In the genomic region with DNA sequence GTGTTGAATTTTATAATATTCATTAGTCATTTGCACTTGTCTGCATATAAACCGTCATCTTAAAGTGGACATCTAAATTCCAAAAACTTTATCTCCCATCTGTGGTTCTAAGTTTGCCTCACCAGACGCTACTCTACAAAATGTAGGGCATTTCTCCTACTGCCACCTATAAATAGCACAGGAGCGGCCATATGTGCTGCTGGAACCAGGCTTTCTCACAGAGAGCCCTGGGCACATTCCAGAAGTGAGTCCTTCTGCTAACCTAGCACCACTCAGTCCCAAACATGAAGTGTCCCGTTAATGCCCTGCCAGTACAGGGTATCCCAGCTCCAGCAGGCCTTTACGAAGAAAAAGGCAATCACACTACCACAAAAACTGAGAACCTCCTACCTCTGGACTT, we compare ENCODE assay signal across 25 cellular contexts.
A peak's percentile ranks its signal among the peaks of the same experiment; 100 is the strongest.
DNase-seq lines count a peak whose midpoint lies in the region; ATAC-seq, FAIRE-seq and TF ChIP-seq lines count a peak whose summit lies in the region.
"Had no signal": no experiment of that assay in that cellular context is flagged by ENCODE, and none has a peak within 500 bp of the region (broad histone marks: within the 10 kb centered on the region; RNA-seq: fewer than 3 reads in every experiment).

No MANE protein-coding gene starts in this region.

- no peak for TF ChIP-seq POLR2A in heart left ventricle (IDR thresholded peaks at IDR 0.05)

- H3K9me3 ChIP-seq in right atrium auricular region (no peaks in the 10 kb centered on the region), heart left ventricle (no peaks in the 10 kb centered on the region), upper lobe of right lung (no peaks in the 10 kb centered on the region), small intestine (ENCODE audit: control insufficient read depth, low read depth) (no peaks in the 10 kb centered on the region)
- H3K9me3 ChIP-seq: adrenal gland, SJCRH30 had no signal

- peak overlapping the region in 1 of 2 donors; percentile 15 for H3K27ac ChIP-seq in right atrium auricular region
- H3K27ac ChIP-seq in heart left ventricle: peak overlapping the region in 5 of 12 donors; percentile 0 to 28 (median 14)
- H3K27ac ChIP-seq in upper lobe of right lung: no peak overlapping the region
- no peak overlapping the region for H3K27ac ChIP-seq in small intestine (ENCODE audit: low read depth in 1 of 2, low read length in 1 of 2)
- H3K27ac ChIP-seq: PC-9, SJCRH30 had no signal

- H3K36me3 ChIP-seq in right atrium auricular region (peaks cover 12% of the 10 kb centered on the region), heart left ventricle (peaks cover 0 to 46% (median 23%) of the 10 kb centered on the region in 9 donors), upper lobe of right lung (peaks cover 39% of the 10 kb centered on the region), small intestine (ENCODE audit: control insufficient read depth in 2 of 2, insufficient read depth in 2 of 2, low read length in 2 of 2) (peaks cover 6 to 9% of the 10 kb centered on the region in 2 donors)
- H3K36me3 ChIP-seq: adrenal gland had no signal

- FAIRE-seq in small intestine (lab: Jason Lieb, UNC): no peak
- FAIRE-seq: GM18507 had no signal

- H3K27me3 Mint-ChIP-seq in nephron (ENCODE audit: low read depth): no peaks in the 10 kb centered on the region
- H3K27me3 Mint-ChIP-seq in naive thymus-derived CD8-positive, alpha-beta T cell: no peaks in the 10 kb centered on the region
- H3K27me3 Mint-ChIP-seq: activated CD4-positive, alpha-beta T cell treated with anti-CD3 and anti-CD28 coated beads for 36 hours; dendritic cell treated with granulocyte-macrophage colony-stimulating factor and Interleukin-4, amounts not matched to agents 40 ng/mL and 50 ng/mL, for 4 days had no signal

- no peaks in the 10 kb centered on the region for H3K27me3 ChIP-seq in right atrium auricular region
- H3K27me3 ChIP-seq in heart left ventricle: no peaks in the 10 kb centered on the region
- no peaks in the 10 kb centered on the region for H3K27me3 ChIP-seq in upper lobe of right lung
- no peaks in the 10 kb centered on the region for H3K27me3 ChIP-seq in small intestine (ENCODE audit: control insufficient read depth in 2 of 2, insufficient read depth in 2 of 2, low read length in 2 of 2)
- H3K27me3 ChIP-seq: adrenal gland, SJCRH30 had no signal

- H3K4me1 ChIP-seq in right atrium auricular region (peaks cover 0 to 14% of the 10 kb centered on the region in 2 donors), heart left ventricle (peaks cover 0 to 25% (median 8%) of the 10 kb centered on the region in 12 donors), upper lobe of right lung (no peaks in the 10 kb centered on the region), small intestine (ENCODE audit: control insufficient read depth in 2 of 2, insufficient read depth in 1 of 2, low read depth in 1 of 2, low read length in 1 of 2) (no peaks in the 10 kb centered on the region)

- DNase-seq in Right ventricle myocardium superior (no peak), right atrium auricular region (ENCODE audit: low spot score) (no peak), heart left ventricle (peak in 4 of 5 donors; percentile 51 to 71 (median 65)), upper lobe of right lung (no peak), DMS153 (lab: John Stamatoyannopoulos, UW) (no peak), small intestine (no peak)
- DNase-seq in naive thymus-derived CD8-positive, alpha-beta T cell: no peak
- DNase-seq: activated CD4-positive, alpha-beta T cell treated with anti-CD3 and anti-CD28 coated beads for 36 hours; activated naive CD4-positive, alpha-beta T cell treated with Interleukin-2 at 50 U/mL for 16 hours; activated T-cell treated with anti-CD3 and anti-CD28 coated beads, Interleukin-2, amount 50 U/mL, for 4 hours; adrenal gland; CD8-positive, alpha-beta memory T cell; GOT3; head of caudate nucleus; KBM-7; left colon; MM.1S; NCI-H1417 treated with DMSO at 0.1 percent for 48 hours; NCI-H510A treated with DMSO at 0.1 percent for 48 hours; PC-9; SJCRH30 had no signal

- ATAC-seq in Right ventricle myocardium superior (ENCODE audit: poor library complexity) (peak; percentile 93), heart left ventricle (peak; percentile 92 to 96 (median 94)), upper lobe of right lung (peak; percentile 81)
- no peak for ATAC-seq in naive thymus-derived CD8-positive, alpha-beta T cell
- ATAC-seq: activated CD4-positive, alpha-beta T cell treated with anti-CD3 and anti-CD28 coated beads for 36 hours; activated T-cell treated with anti-CD3 and anti-CD28 coated beads, Interleukin-2, amount 50 U/mL, for 4 hours; left colon had no signal

- H3K4me3 Mint-ChIP-seq in nephron: no peak overlapping the region
- H3K4me3 Mint-ChIP-seq in naive thymus-derived CD8-positive, alpha-beta T cell: no peak overlapping the region
- H3K4me3 Mint-ChIP-seq: activated CD4-positive, alpha-beta T cell treated with anti-CD3 and anti-CD28 coated beads for 36 hours; activated T-cell treated with anti-CD3 and anti-CD28 coated beads, Interleukin-2, amount 50 U/mL, for 4 hours; CD8-positive, alpha-beta memory T cell; dendritic cell treated with granulocyte-macrophage colony-stimulating factor and Interleukin-4, amounts not matched to agents 40 ng/mL and 50 ng/mL, for 4 days; neural crest cell had no signal

- H3K27ac Mint-ChIP-seq in nephron: peak overlapping the region; percentile 34 to 79 (median 42)
- peak overlapping the region in 1 of 10 donors; percentile 43 for H3K27ac Mint-ChIP-seq in naive thymus-derived CD8-positive, alpha-beta T cell
- H3K27ac Mint-ChIP-seq: activated CD4-positive, alpha-beta T cell treated with anti-CD3 and anti-CD28 coated beads for 36 hours had no signal

- H3K9me3 Mint-ChIP-seq in nephron: no peaks in the 10 kb centered on the region
- H3K9me3 Mint-ChIP-seq in naive thymus-derived CD8-positive, alpha-beta T cell: no peaks in the 10 kb centered on the region
- H3K9me3 Mint-ChIP-seq: activated T-cell treated with anti-CD3 and anti-CD28 coated beads, Interleukin-2, amount 50 U/mL, for 4 hours; CD8-positive, alpha-beta memory T cell; dendritic cell treated with granulocyte-macrophage colony-stimulating factor and Interleukin-4, amounts not matched to agents 40 ng/mL and 50 ng/mL, for 4 days; neural crest cell had no signal

- POLR2A ChIA-PET in naive thymus-derived CD8-positive, alpha-beta T cell (lab: Charles Lee): no interaction called here

- H3K4me1 Mint-ChIP-seq in nephron: peaks cover 57% of the 10 kb centered on the region
- peaks cover 2 to 6% (median 6%) of the 10 kb centered on the region in 4 donors for H3K4me1 Mint-ChIP-seq in naive thymus-derived CD8-positive, alpha-beta T cell
- H3K4me1 Mint-ChIP-seq: activated CD4-positive, alpha-beta T cell treated with anti-CD3 and anti-CD28 coated beads for 36 hours had no signal

- H3K4me3 ChIP-seq in right atrium auricular region: no peak overlapping the region
- H3K4me3 ChIP-seq in heart left ventricle: no peak overlapping the region
- H3K4me3 ChIP-seq in upper lobe of right lung: no peak overlapping the region
- no peak overlapping the region for H3K4me3 ChIP-seq in small intestine (ENCODE audit: low read depth in 1 of 2, low read length in 2 of 2)
- H3K4me3 ChIP-seq: adrenal gland, PC-9, SJCRH30 had no signal

- WGBS in heart left ventricle, 4 donors: 53 to 70% (median 63%) methylated on average over 5 of the region's 5 CpGs
- 89 to 93% (median 91%) methylated on average over 5 of the region's 5 CpGs for WGBS in small intestine, 3 donors

- peaks cover 40% of the 10 kb centered on the region for H3K36me3 Mint-ChIP-seq in nephron (ENCODE audit: low read depth)
- peaks cover 0 to 64% (median 25%) of the 10 kb centered on the region in 3 donors for H3K36me3 Mint-ChIP-seq in naive thymus-derived CD8-positive, alpha-beta T cell

- TF ChIP-seq CTCF in right atrium auricular region (IDR thresholded peaks at IDR 0.05) (no peak), heart left ventricle (IDR thresholded peaks at IDR 0.05) (no peak), nephron (IDR thresholded peaks at IDR 0.05; ENCODE audit: unreplicated experiment in 3 of 3) (no peak), upper lobe of right lung (IDR thresholded peaks at IDR 0.05) (no peak)

- intact Hi-C loops in Right ventricle myocardium superior (cut with DNase I): no loop called here
- intact Hi-C loops in heart left ventricle (cut with DNase I): loop anchor here in 2 of 10 donors (5.0 to 10.0 kb wide), 2 partner anchors 132 to 305 kb away; no protein-coding TSS in a partner anchor
- intact Hi-C loops in upper lobe of right lung (cut with DNase I): no loop called here

Comparison
In these comparisons a context has a peak if more than half of its experiments do, and no peak if none do; other contexts are left out.
1. DNase-seq: peak in heart left ventricle (4 of 5); none in Right ventricle myocardium superior (single experiment), right atrium auricular region (single experiment), upper lobe of right lung (single experiment), naive thymus-derived CD8-positive, alpha-beta T cell (0 of 10), DMS153 (single experiment) and small intestine (single experiment).
2. ATAC-seq: peak in Right ventricle myocardium superior (single experiment), heart left ventricle (4 of 4) and upper lobe of right lung (single experiment); none in naive thymus-derived CD8-positive, alpha-beta T cell (0 of 2).